In the genomic region with DNA sequence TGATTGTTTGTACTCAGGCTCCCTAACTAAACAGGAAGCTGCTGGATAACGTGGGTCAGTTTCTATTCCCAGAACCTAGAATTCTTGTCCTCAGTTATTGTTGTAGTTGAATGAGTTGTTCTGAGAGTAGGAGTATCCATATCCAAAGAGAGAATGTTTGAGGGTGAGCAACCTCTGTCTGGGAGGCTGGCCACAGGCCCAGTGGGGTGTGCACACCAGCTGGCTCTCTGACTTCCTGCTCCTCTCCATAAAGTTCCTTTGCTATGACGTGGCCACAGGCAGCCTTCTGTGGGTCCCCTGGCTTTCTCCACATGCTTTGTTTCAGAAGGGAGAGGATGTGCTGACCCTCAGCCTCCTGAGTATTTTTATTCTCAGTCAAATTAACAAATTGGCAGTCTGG, we compare ENCODE assay signal across 9 cellular contexts. TPM values are rescaled to one million over a fixed set of nuclear protein-coding genes. Genes with fewer than 3 reads are reported as not detected.
DNase-seq lines count a peak whose midpoint lies in the region; ATAC-seq, FAIRE-seq and TF ChIP-seq lines count a peak whose summit lies in the region.
"Had no signal": no experiment of that assay in that cellular context is flagged by ENCODE, and none has a peak within 500 bp of the region (broad histone marks: within the 10 kb centered on the region; RNA-seq: fewer than 3 reads in every experiment).

No MANE protein-coding gene starts in this region.

- 0 out of 2 replicates have a peak, but pooled peaks cover 8% of the 10 kb centered on the region for H3K9me2 ChIP-seq in GM23338 (ENCODE audit: insufficient read depth)

- no peaks in the 10 kb centered on the region for H3K9me3 Mint-ChIP-seq in GM23338
- peaks cover 0 to 2% (median 0%) of the 10 kb centered on the region in 6 donors for H3K9me3 Mint-ChIP-seq in immature natural killer cell
- H3K9me3 Mint-ChIP-seq in T-helper 2 cell treated with Interferon-gamma antibody and Interleukin-4, amounts not matched to agents 5 μg/mL and 100 μg/mL, for 36 hours, result no peaks in the 10 kb centered on the region
- H3K9me3 Mint-ChIP-seq: activated CD4-positive, alpha-beta memory T cell treated with anti-CD3 and anti-CD28 coated beads, Interleukin-2, amount 10 ng/mL, durations not matched to agents 7 days and 5 days had no signal

- H3K4me2 ChIP-seq in osteoblast (ENCODE audit: insufficient read depth, low read length) (peak overlapping the region; percentile 71), GM23338 (no peak overlapping the region)

- H3K27ac Mint-ChIP-seq in GM23338, result no peak overlapping the region
- no peak overlapping the region for H3K27ac Mint-ChIP-seq in immature natural killer cell
- H3K27ac Mint-ChIP-seq in T-helper 2 cell treated with Interferon-gamma antibody and Interleukin-4, amounts not matched to agents 5 μg/mL and 100 μg/mL, for 36 hours, result no peak overlapping the region
- H3K27ac Mint-ChIP-seq: activated CD4-positive, alpha-beta memory T cell treated with anti-CD3 and anti-CD28 coated beads, Interleukin-2, amount 10 ng/mL, durations not matched to agents 7 days and 5 days had no signal

- H3K27ac ChIP-seq in osteoblast (ENCODE audit: low read depth, low read length) (peak overlapping the region; percentile 55), GM23338 (ENCODE audit: low read depth) (no peak overlapping the region)

- no peak overlapping the region for H3K4me3 ChIP-seq in fibroblast of mammary gland (ENCODE audit: control insufficient read depth, low read depth, low read length)
- H3K4me3 ChIP-seq in osteoblast (ENCODE audit: insufficient read depth, low read length), result peak overlapping the region; percentile 31
- no peak overlapping the region for H3K4me3 ChIP-seq in GM23338

- H3K27me3 Mint-ChIP-seq in GM23338 (ENCODE audit: insufficient read depth, low read depth, poor library complexity) (no peaks in the 10 kb centered on the region), immature natural killer cell (ENCODE audit: low read depth in 3 of 3) (peaks cover 0 to 1% (median 0%) of the 10 kb centered on the region in 3 donors)
- H3K27me3 Mint-ChIP-seq in T-helper 2 cell treated with Interferon-gamma antibody and Interleukin-4, amounts not matched to agents 5 μg/mL and 100 μg/mL, for 36 hours (ENCODE audit: low read depth), result peaks cover 4% of the 10 kb centered on the region

- H3K4me1 Mint-ChIP-seq in GM23338 (no peaks in the 10 kb centered on the region), immature natural killer cell (no peaks in the 10 kb centered on the region)
- no peaks in the 10 kb centered on the region for H3K4me1 Mint-ChIP-seq in T-helper 2 cell treated with Interferon-gamma antibody and Interleukin-4, amounts not matched to agents 5 μg/mL and 100 μg/mL, for 36 hours (ENCODE audit: low read depth)
- H3K4me1 Mint-ChIP-seq: activated CD4-positive, alpha-beta memory T cell treated with anti-CD3 and anti-CD28 coated beads, Interleukin-2, amount 10 ng/mL, durations not matched to agents 7 days and 5 days had no signal

- FAIRE-seq in RCC 7860 (lab: Jason Lieb, UNC), result peak; percentile 82

- DNase-seq in EH (ENCODE audit: low read depth) (peak; percentile 97), RCC 7860 (ENCODE audit: low spot score) (peak; percentile 88), fibroblast of mammary gland (ENCODE audit: low read depth) (peak; percentile 94), osteoblast (ENCODE audit: insufficient read length, low spot score, missing footprints) (peak; percentile 93), DMS114 treated with DMSO at 0.1 percent for 48 hours (lab: John Stamatoyannopoulos, UW; ENCODE audit: unreplicated experiment) (no peak), GM23338 (ENCODE audit: low spot score) (no peak), immature natural killer cell (no peak)
- no peak for DNase-seq in T-helper 2 cell treated with Interferon-gamma antibody and Interleukin-4, amounts not matched to agents 5 μg/mL and 100 μg/mL, for 36 hours (ENCODE audit: low spot score)
- DNase-seq: activated CD4-positive, alpha-beta memory T cell treated with anti-CD3 and anti-CD28 coated beads, Interleukin-2, amount 10 ng/mL, durations not matched to agents 7 days and 5 days had no signal

- H4K20me1 ChIP-seq in osteoblast (ENCODE audit: insufficient read depth, low read length), result no peaks in the 10 kb centered on the region
- no peaks in the 10 kb centered on the region for H4K20me1 ChIP-seq in GM23338 (replicated peaks; ENCODE audit: insufficient read depth)

- no peak overlapping the region for H3K4me3 Mint-ChIP-seq in GM23338
- no peak overlapping the region for H3K4me3 Mint-ChIP-seq in immature natural killer cell
- no peak overlapping the region for H3K4me3 Mint-ChIP-seq in T-helper 2 cell treated with Interferon-gamma antibody and Interleukin-4, amounts not matched to agents 5 μg/mL and 100 μg/mL, for 36 hours
- H3K4me3 Mint-ChIP-seq: activated CD4-positive, alpha-beta memory T cell treated with anti-CD3 and anti-CD28 coated beads, Interleukin-2, amount 10 ng/mL, durations not matched to agents 7 days and 5 days had no signal

- H3K27me3 ChIP-seq in osteoblast (ENCODE audit: insufficient read depth, low read length) (no peaks in the 10 kb centered on the region), GM23338 (ENCODE audit: insufficient read depth) (no peaks in the 10 kb centered on the region)

- peak overlapping the region; percentile 33 for H2AFZ ChIP-seq in osteoblast (ENCODE audit: low read length)
- H2AFZ ChIP-seq in GM23338, result no peak overlapping the region

- peaks cover 10% of the 10 kb centered on the region for H3K4me1 ChIP-seq in osteoblast (ENCODE audit: insufficient read depth, low read length)
- H3K4me1 ChIP-seq in GM23338 (ENCODE audit: insufficient read depth), result peaks cover 3% of the 10 kb centered on the region; the same call in 1 of the 2 replicates

- TF ChIP-seq CTCF in fibroblast of mammary gland (conservative IDR thresholded peaks at IDR 0.05; ENCODE audit: control insufficient read depth, insufficient read depth, low read depth, low read length) (no peak), osteoblast (IDR thresholded peaks at IDR 0.05; ENCODE audit: extremely low read depth, low read depth, low read length) (no peak), GM23338 (conservative IDR thresholded peaks at IDR 0.05; ENCODE audit: low read depth in 2 of 2) (no peak)

- ATAC-seq in GM23338, result no peak

- H3F3A ChIP-seq in GM23338 (replicated peaks; ENCODE audit: low read depth), result no peaks in the 10 kb centered on the region

- H3K79me2 ChIP-seq in osteoblast (ENCODE audit: insufficient read depth, low read length), result no peaks in the 10 kb centered on the region
- H3K79me2 ChIP-seq in GM23338 (replicated peaks; ENCODE audit: insufficient read depth), result no peaks in the 10 kb centered on the region

- H3K36me3 Mint-ChIP-seq in GM23338 (ENCODE audit: low read depth) (no peaks in the 10 kb centered on the region), immature natural killer cell (no peaks in the 10 kb centered on the region)
- H3K36me3 Mint-ChIP-seq in T-helper 2 cell treated with Interferon-gamma antibody and Interleukin-4, amounts not matched to agents 5 μg/mL and 100 μg/mL, for 36 hours (ENCODE audit: low read depth), result no peaks in the 10 kb centered on the region

- H3K9me3 ChIP-seq in osteoblast (ENCODE audit: low read depth, low read length), result no peaks in the 10 kb centered on the region

- H3K36me3 ChIP-seq in osteoblast (ENCODE audit: insufficient read depth, low read length), result no peaks in the 10 kb centered on the region
- H3K36me3 ChIP-seq in GM23338 (ENCODE audit: insufficient read depth), result no peaks in the 10 kb centered on the region

TF ChIP-seq in GM23338, 12 proteins besides CTCF, POLR2A, EP300 and RAD21:
- TF ChIP-seq ZNF331 (CRISPR knock-in tag; IDR thresholded peaks at IDR 0.05; ENCODE audit: low read depth), result no peak

RNA-seq across cellular contexts. Expression of a gene that starts 47.7 kb away (rescaled TPM):
- total RNA-seq in osteoblast, result 0.59 and 2.2 TPM in 2 replicates
- 23.7 and 25.0 TPM in 2 replicates for total RNA-seq in GM23338 (2014; rRNA removed; shearing (Covaris generic))
- polyA plus RNA-seq in GM23338 (2016; fragmentation: Nextera tagmentation; extraction: Ambion mirVana) (5.6 and 5.7 TPM in 2 replicates), immature natural killer cell (under 1 TPM in 1 of 3 donors, not detected in 2; 0.18 TPM)

Comparison
In these comparisons a context has a peak if more than half of its experiments do, and no peak if none do; other contexts are left out.
1. DNase-seq: peak in EH (single experiment), RCC 7860 (single experiment), fibroblast of mammary gland (single experiment) and osteoblast (single experiment); none in DMS114 treated with DMSO at 0.1 percent for 48 hours (single experiment), GM23338 (single experiment), immature natural killer cell (0 of 3) and T-helper 2 cell treated with Interferon-gamma antibody and Interleukin-4, amounts not matched to agents 5 μg/mL and 100 μg/mL, for 36 hours (single experiment).